ENCODE assay signal across 1 cellular context in the genomic region with DNA sequence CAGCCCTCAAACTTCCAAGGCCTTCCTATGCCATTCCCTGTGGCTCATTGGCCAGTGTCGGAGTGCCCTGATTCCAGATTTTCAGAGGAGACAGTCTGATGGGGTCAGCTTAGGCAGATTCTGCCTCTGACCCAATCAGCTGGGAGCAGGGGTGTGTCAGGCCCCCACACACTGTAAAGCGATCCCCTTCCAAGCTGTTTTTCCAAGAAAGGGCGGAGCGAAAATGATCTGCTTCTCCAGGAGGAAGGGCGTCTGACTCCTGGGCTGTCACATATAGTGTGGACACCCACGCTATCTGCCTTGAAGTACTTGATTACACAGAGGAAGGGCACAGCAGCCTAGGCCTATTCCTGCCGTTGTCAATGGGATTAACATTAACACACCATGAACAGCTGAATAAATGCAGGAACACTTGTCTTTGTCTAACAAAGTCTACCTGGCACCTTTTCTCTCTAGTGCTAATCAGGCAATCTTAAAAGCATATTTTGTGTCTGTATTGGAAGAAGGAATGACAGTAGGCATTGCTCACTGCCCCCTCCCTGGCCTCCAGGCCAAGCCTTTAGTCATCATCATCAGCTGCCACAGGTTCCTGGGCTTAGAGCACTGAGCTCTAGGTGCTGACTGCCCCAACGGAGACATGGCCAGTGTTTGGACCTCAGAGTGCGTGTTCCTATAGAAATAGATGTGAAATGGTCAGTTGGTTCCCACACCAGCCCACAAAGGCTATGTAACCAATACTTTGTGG.
TF ChIP-seq lines count a peak whose summit lies in the region.

No MANE protein-coding gene starts in this region.

TF ChIP-seq in H1, 55 proteins besides CTCF, POLR2A, EP300 and RAD21:
- TF ChIP-seq EGR1 (IDR thresholded peaks at IDR 0.05; ENCODE audit: borderline replicate concordance, low read depth, low read length) (no peak), BACH1 (IDR thresholded peaks at IDR 0.05; ENCODE audit: low read length) (no peak), POU5F1 (IDR thresholded peaks at IDR 0.05; ENCODE audit: low read depth, low read length) (no peak), KDM5A (IDR thresholded peaks at IDR 0.05; ENCODE audit: low read length) (no peak), RFX5 (IDR thresholded peaks at IDR 0.05; ENCODE audit: borderline replicate concordance, low read depth, low read length) (no peak)
